ENCODE assay signal across 10 cellular contexts in genomic region chr7:18421297-18422004, GRCh38.
DNase-seq lines count a peak whose midpoint lies in the region; ATAC-seq lines count a peak whose summit lies in the region.
"Had no signal": no experiment of that assay in that cellular context is flagged by ENCODE, and none has a peak within 500 bp of the region (broad histone marks: within the 10 kb centered on the region; RNA-seq: fewer than 3 reads in every experiment).

No MANE protein-coding gene starts in this region.

- H3K9me3 Mint-ChIP-seq in dendritic cell treated with granulocyte-macrophage colony-stimulating factor and Interleukin-4, amounts not matched to agents 40 ng/mL and 50 ng/mL, for 4 days, result no peaks in the 10 kb centered on the region
- peaks cover 4% of the 10 kb centered on the region in 2 donors for H3K9me3 Mint-ChIP-seq in stimulated activated naive B cell treated with anti-CD40 and anti-IgM and Interleukin-4, amounts not matched to agents 10 μg/mL and 1 μg/mL and 100 μg/mL, for 72 hours

- DNase-seq in NCI-H1105 treated with DMSO at 0.1 percent for 48 hours (lab: John Stamatoyannopoulos, UW), result peak; percentile 20
- no peak for DNase-seq in NCI-H1105 (lab: John Stamatoyannopoulos, UW)
- DNase-seq in M059J (ENCODE audit: low read depth), result peak; percentile 67
- no peak for DNase-seq in stimulated activated naive B cell treated with anti-CD40 and anti-IgM and Interleukin-4, amounts not matched to agents 10 μg/mL and 1 μg/mL and 100 μg/mL, for 72 hours
- DNase-seq in DMS53 (lab: John Stamatoyannopoulos, UW), result no peak
- no peak for DNase-seq in NCI-H345 treated with DMSO at 0.1 percent for 48 hours (lab: John Stamatoyannopoulos, UW; ENCODE audit: unreplicated experiment)
- DNase-seq in mesenteric fat pad (ENCODE audit: low spot score), result no peak
- DNase-seq: 8988T; stimulated activated CD4-positive, alpha-beta T cell treated with anti-CD3 and anti-CD28 coated beads, Interleukin-4, amount 100 ng/mL, for 24 hours had no signal

- intact Hi-C loops in dendritic cell treated with granulocyte-macrophage colony-stimulating factor and Interleukin-4, amounts not matched to agents 40 ng/mL and 50 ng/mL, for 4 days (cut with micrococcal nuclease), result no loop called here

- H3K4me1 Mint-ChIP-seq in dendritic cell treated with granulocyte-macrophage colony-stimulating factor and Interleukin-4, amounts not matched to agents 40 ng/mL and 50 ng/mL, for 4 days (ENCODE audit: low read depth), result peaks cover 37% of the 10 kb centered on the region
- H3K4me1 Mint-ChIP-seq in stimulated activated naive B cell treated with anti-CD40 and anti-IgM and Interleukin-4, amounts not matched to agents 10 μg/mL and 1 μg/mL and 100 μg/mL, for 72 hours, result peaks cover 10 to 26% of the 10 kb centered on the region in 2 donors

- H3K27ac Mint-ChIP-seq in dendritic cell treated with granulocyte-macrophage colony-stimulating factor and Interleukin-4, amounts not matched to agents 40 ng/mL and 50 ng/mL, for 4 days, result peak overlapping the region; percentile 46
- no peak overlapping the region for H3K27ac Mint-ChIP-seq in stimulated activated naive B cell treated with anti-CD40 and anti-IgM and Interleukin-4, amounts not matched to agents 10 μg/mL and 1 μg/mL and 100 μg/mL, for 72 hours

- H3K4me3 Mint-ChIP-seq in dendritic cell treated with granulocyte-macrophage colony-stimulating factor and Interleukin-4, amounts not matched to agents 40 ng/mL and 50 ng/mL, for 4 days, result no peak overlapping the region
- H3K4me3 Mint-ChIP-seq in stimulated activated naive B cell treated with anti-CD40 and anti-IgM and Interleukin-4, amounts not matched to agents 10 μg/mL and 1 μg/mL and 100 μg/mL, for 72 hours, result no peak overlapping the region

- ATAC-seq in stimulated activated naive B cell treated with anti-CD40 and anti-IgM and Interleukin-4, amounts not matched to agents 10 μg/mL and 1 μg/mL and 100 μg/mL, for 72 hours (replicated peaks), result peak; percentile 54 to 60

- H3K36me3 Mint-ChIP-seq in dendritic cell treated with granulocyte-macrophage colony-stimulating factor and Interleukin-4, amounts not matched to agents 40 ng/mL and 50 ng/mL, for 4 days (ENCODE audit: low read depth), result no peaks in the 10 kb centered on the region
- peaks cover 4 to 7% of the 10 kb centered on the region in 2 donors for H3K36me3 Mint-ChIP-seq in stimulated activated naive B cell treated with anti-CD40 and anti-IgM and Interleukin-4, amounts not matched to agents 10 μg/mL and 1 μg/mL and 100 μg/mL, for 72 hours

- H3K27me3 Mint-ChIP-seq in dendritic cell treated with granulocyte-macrophage colony-stimulating factor and Interleukin-4, amounts not matched to agents 40 ng/mL and 50 ng/mL, for 4 days, result no peaks in the 10 kb centered on the region
- H3K27me3 Mint-ChIP-seq in stimulated activated naive B cell treated with anti-CD40 and anti-IgM and Interleukin-4, amounts not matched to agents 10 μg/mL and 1 μg/mL and 100 μg/mL, for 72 hours, result no peaks in the 10 kb centered on the region

Comparison
In these comparisons a context has a peak if more than half of its experiments do, and no peak if none do; other contexts are left out.
1. DNase-seq: peak in NCI-H1105 treated with DMSO at 0.1 percent for 48 hours (single experiment) and M059J (single experiment); none in NCI-H1105 (single experiment), stimulated activated naive B cell treated with anti-CD40 and anti-IgM and Interleukin-4, amounts not matched to agents 10 μg/mL and 1 μg/mL and 100 μg/mL, for 72 hours (single experiment), DMS53 (single experiment), NCI-H345 treated with DMSO at 0.1 percent for 48 hours (single experiment) and mesenteric fat pad (single experiment).